ENCODE assay signal across 21 cellular contexts in the genomic region with DNA sequence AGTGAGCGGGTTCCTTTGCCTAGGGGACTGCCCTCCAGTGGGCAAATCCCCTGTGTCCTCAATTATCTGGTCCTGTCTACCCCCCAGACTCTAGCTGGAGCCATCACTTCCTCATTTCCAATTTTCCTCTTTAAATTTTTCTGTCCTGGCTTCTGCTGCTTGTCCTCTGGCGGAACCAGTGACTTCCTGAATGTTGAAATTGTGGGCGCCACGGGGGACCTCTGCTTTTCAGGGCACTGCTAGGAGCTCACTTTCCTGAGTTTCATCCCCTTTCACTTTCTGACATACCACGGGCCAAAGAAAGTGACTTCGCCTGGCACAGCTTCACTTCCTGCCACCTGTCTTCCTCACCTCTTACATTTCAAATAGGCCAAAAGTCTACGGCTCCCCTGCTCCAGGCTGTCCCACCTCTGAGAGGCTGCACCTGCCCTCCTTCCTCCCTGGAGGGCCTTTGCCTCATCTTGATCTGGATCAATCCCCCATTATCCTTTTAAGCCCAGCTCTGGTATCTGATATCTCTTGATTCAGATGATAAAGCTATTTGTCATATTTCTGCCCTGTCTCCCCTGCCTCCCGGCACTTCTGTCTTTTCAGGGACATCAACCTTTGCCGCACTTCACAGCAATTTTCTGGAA. TPM values are rescaled to one million over a fixed set of nuclear protein-coding genes. Genes with fewer than 3 reads are reported as not detected.
DNase-seq lines count a peak whose midpoint lies in the region; ATAC-seq and TF ChIP-seq lines count a peak whose summit lies in the region.
"Had no signal": no experiment of that assay in that cellular context is flagged by ENCODE, and none has a peak within 500 bp of the region (broad histone marks: within the 10 kb centered on the region; RNA-seq: fewer than 3 reads in every experiment).

No MANE protein-coding gene starts in this region.

- no peak overlapping the region for H3K27ac ChIP-seq in osteoblast (ENCODE audit: low read depth, low read length)
- no peak overlapping the region for H3K27ac ChIP-seq in GM23248

- peak; percentile 84 for DNase-seq in CD14-positive monocyte (ENCODE audit: low spot score)
- peak; percentile 93 for DNase-seq in NB4 (ENCODE audit: low read depth)
- DNase-seq in globus pallidus (ENCODE audit: low spot score): peak; percentile 47
- peak; percentile 25 for DNase-seq in osteoblast (ENCODE audit: insufficient read length, low spot score, missing footprints)
- no peak for DNase-seq in activated CD4-positive, alpha-beta T cell treated with anti-CD3 and anti-CD28 coated beads, Interleukin-2, amount 50 U/mL, for 4 hours
- no peak for DNase-seq in GM23248
- DNase-seq in WTC11 (ENCODE audit: low spot score): no peak
- DNase-seq: activated B cell treated with CpG ODN at 0.5 μM for 24 hours; activated effector memory CD4-positive, alpha-beta T cell treated with anti-CD3 and anti-CD28 coated beads, Interleukin-2, amount 50 U/mL, for 16 hours; DMS53; kidney; mucosa of descending colon; NCI-H1694 treated with DMSO at 0.1 percent for 48 hours; NCI-H446 treated with DMSO at 0.1 percent for 48 hours; stimulated activated naive CD8-positive, alpha-beta T cell treated with anti-CD3 and anti-CD28 coated beads, Interleukin-15, Interleukin-2, amounts not matched to agents 100 U/mL and 50 U/mL, for 24 hours; T-helper 1 cell had no signal

- no peaks in the 10 kb centered on the region for H3F3A ChIP-seq in GM23248 (ENCODE audit: insufficient read depth)

- H3K9me2 ChIP-seq in GM23248 (ENCODE audit: insufficient read depth): no peaks in the 10 kb centered on the region

- no peak for ATAC-seq in GM21515 (IDR thresholded peaks at IDR 0.05; ENCODE audit: unreplicated experiment)
- ATAC-seq in WTC11: no peak
- ATAC-seq: mucosa of descending colon; Panc1; stimulated activated naive CD8-positive, alpha-beta T cell treated with anti-CD3 and anti-CD28 coated beads, Interleukin-15, Interleukin-2, amounts not matched to agents 100 U/mL and 50 U/mL, for 24 hours had no signal

- WGBS in GM23248 (ENCODE audit: low coverage in 1 of 2, low lambda C conversion rate in 2 of 2, missing lambda C conversion rate in 2 of 2), 2 experiments: 66 to 69% methylated on average over 9 of the region's 9 CpGs

- CTCF ChIA-PET in WTC11 (lab: Charles Lee): interaction anchor here (0.8 to 3.6 kb wide), 3 partner anchors 18 to 59 kb away, joined by 3 to 16 read pairs (median 4); no protein-coding TSS in a partner anchor

- H4K20me1 ChIP-seq in osteoblast (ENCODE audit: insufficient read depth, low read length): no peaks in the 10 kb centered on the region
- H4K20me1 ChIP-seq in GM23248 (ENCODE audit: insufficient read depth): no peaks in the 10 kb centered on the region

- POLR2A ChIA-PET in WTC11 (lab: Charles Lee): no interaction called here

- peaks cover 0 to 2% (median 0%) of the 10 kb centered on the region in 3 donors for H3K27me3 Mint-ChIP-seq in CD14-positive monocyte (ENCODE audit: low read depth in 3 of 3)
- H3K27me3 Mint-ChIP-seq in WTC11 (ENCODE audit: low read depth): no peaks in the 10 kb centered on the region; the same call in 1 of the 2 replicates

- H3K27ac Mint-ChIP-seq in CD14-positive monocyte: peak overlapping the region; percentile 94 to 97 (median 95)
- H3K27ac Mint-ChIP-seq in WTC11: no peak overlapping the region
- H3K27ac Mint-ChIP-seq: activated B cell treated with CpG ODN at 0.5 μM for 24 hours had no signal

- no peaks in the 10 kb centered on the region for H3K36me3 ChIP-seq in osteoblast (ENCODE audit: insufficient read depth, low read length)
- H3K36me3 ChIP-seq in GM23248 (ENCODE audit: low read depth): no peaks in the 10 kb centered on the region

- intact Hi-C loops in CD14-positive monocyte (cut with micrococcal nuclease): loop anchor here (5.0 kb wide), 3 partner anchors 33 to 38 kb away; no protein-coding TSS in a partner anchor

- H2AFZ ChIP-seq in osteoblast (ENCODE audit: low read length) (no peak overlapping the region), GM23248 (no peak overlapping the region)

- H3K36me3 Mint-ChIP-seq in CD14-positive monocyte: peaks cover 0 to 3% of the 10 kb centered on the region in 2 donors
- no peaks in the 10 kb centered on the region for H3K36me3 Mint-ChIP-seq in WTC11

- H3K4me1 ChIP-seq in osteoblast (ENCODE audit: insufficient read depth, low read length) (no peaks in the 10 kb centered on the region), GM23248 (ENCODE audit: insufficient read depth) (no peaks in the 10 kb centered on the region)

- peak overlapping the region; percentile 18 for H3K4me3 ChIP-seq in NB4 (ENCODE audit: low read depth, low read length)
- H3K4me3 ChIP-seq in osteoblast (ENCODE audit: insufficient read depth, low read length): no peak overlapping the region
- H3K4me3 ChIP-seq in GM23248: no peak overlapping the region
- H3K4me3 ChIP-seq: mucosa of descending colon had no signal

- peak; percentile 10 for TF ChIP-seq CTCF in CD14-positive monocyte (IDR thresholded peaks at IDR 0.05)
- TF ChIP-seq CTCF in NB4 (IDR thresholded peaks at IDR 0.05; ENCODE audit: low read depth, low read length): peak; percentile 18
- TF ChIP-seq CTCF in osteoblast (IDR thresholded peaks at IDR 0.05; ENCODE audit: extremely low read depth, low read depth, low read length): no peak
- no peak for TF ChIP-seq CTCF in WTC11 (IDR thresholded peaks at IDR 0.05)

- H3K79me2 ChIP-seq in osteoblast (ENCODE audit: insufficient read depth, low read length) (no peaks in the 10 kb centered on the region), GM23248 (ENCODE audit: insufficient read depth) (no peaks in the 10 kb centered on the region)

- H3K27me3 ChIP-seq in osteoblast (ENCODE audit: insufficient read depth, low read length) (no peaks in the 10 kb centered on the region), GM23248 (replicated peaks; ENCODE audit: insufficient read depth) (peaks cover 24% of the 10 kb centered on the region)

- H3K9me3 ChIP-seq in osteoblast (ENCODE audit: low read depth, low read length) (no peaks in the 10 kb centered on the region), GM23248 (ENCODE audit: low read depth) (no peaks in the 10 kb centered on the region)
- H3K9me3 ChIP-seq: mucosa of descending colon had no signal

- no peak for TF ChIP-seq POLR2A in NB4 (IDR thresholded peaks at IDR 0.05; ENCODE audit: extremely low read depth, insufficient read length)

- no peak overlapping the region for H3K9ac ChIP-seq in GM23248

- peaks cover 54% of the 10 kb centered on the region for H3K4me1 Mint-ChIP-seq in CD14-positive monocyte
- no peaks in the 10 kb centered on the region for H3K4me1 Mint-ChIP-seq in WTC11

- H3K4me2 ChIP-seq in osteoblast (ENCODE audit: insufficient read depth, low read length): no peak overlapping the region
- H3K4me2 ChIP-seq in GM23248 (ENCODE audit: unreplicated experiment): no peak overlapping the region

- H3K9me3 Mint-ChIP-seq in CD14-positive monocyte (no peaks in the 10 kb centered on the region), WTC11 (no peaks in the 10 kb centered on the region)
- H3K9me3 Mint-ChIP-seq: activated B cell treated with CpG ODN at 0.5 μM for 24 hours had no signal

- H3K4me3 Mint-ChIP-seq in CD14-positive monocyte: peak overlapping the region; percentile 59 to 75
- H3K4me3 Mint-ChIP-seq in WTC11: no peak overlapping the region
- H3K4me3 Mint-ChIP-seq: activated B cell treated with CpG ODN at 0.5 μM for 24 hours had no signal

- in situ Hi-C loops in GM23248 (cut with MboI): no loop called here

TF ChIP-seq in WTC11, 78 proteins besides CTCF, POLR2A, EP300 and RAD21:
- TF ChIP-seq ZNF219 (CRISPR knock-in tag; IDR thresholded peaks at IDR 0.05; ENCODE audit: borderline replicate concordance): no peak
- TF ChIP-seq IRF1 (CRISPR knock-in tag; IDR thresholded peaks at IDR 0.05): no peak
- no peak for TF ChIP-seq ZBTB43 (CRISPR knock-in tag; IDR thresholded peaks at IDR 0.05)
- no peak for TF ChIP-seq TEAD1 (CRISPR knock-in tag; IDR thresholded peaks at IDR 0.05)

RNA-seq across cellular contexts. Expression of gene MARCO, which starts 1.4 kb away (rescaled TPM):
- polyA plus RNA-seq in CD14-positive monocyte (10 to 100 TPM; 37.7 to 43.7 TPM), GM23248 (2016; fragmentation: Nextera tagmentation; extraction: Ambion mirVana) (not detected in 2 replicates)
- total RNA-seq in osteoblast (not detected in 2 replicates), WTC11 (2021) (0.11 to 0.39 TPM in 2 of 3 replicates, not detected in the other)
- total RNA-seq in GM23248 (2014; rRNA removed; shearing (Covaris generic)): not detected in 2 replicates
- total RNA-seq: activated B cell treated with CpG ODN at 0.5 μM for 24 hours; activated CD8-positive, alpha-beta memory T cell treated with anti-CD3 and anti-CD28 coated beads for 36 hours; astrocyte; epithelial cell of proximal tubule had no signal

Comparison
In these comparisons a context has a peak if more than half of its experiments do, and no peak if none do; other contexts are left out.
1. DNase-seq: peak in CD14-positive monocyte (single experiment), NB4 (single experiment), globus pallidus (single experiment) and osteoblast (single experiment); none in activated CD4-positive, alpha-beta T cell treated with anti-CD3 and anti-CD28 coated beads, Interleukin-2, amount 50 U/mL, for 4 hours (0 of 2), GM23248 (single experiment) and WTC11 (single experiment).
2. CTCF ChIP-seq: peak in CD14-positive monocyte (single experiment) and NB4 (single experiment); none in osteoblast (single experiment) and WTC11 (single experiment).